21 cellular contexts compared by ENCODE assay signal in the genomic region with DNA sequence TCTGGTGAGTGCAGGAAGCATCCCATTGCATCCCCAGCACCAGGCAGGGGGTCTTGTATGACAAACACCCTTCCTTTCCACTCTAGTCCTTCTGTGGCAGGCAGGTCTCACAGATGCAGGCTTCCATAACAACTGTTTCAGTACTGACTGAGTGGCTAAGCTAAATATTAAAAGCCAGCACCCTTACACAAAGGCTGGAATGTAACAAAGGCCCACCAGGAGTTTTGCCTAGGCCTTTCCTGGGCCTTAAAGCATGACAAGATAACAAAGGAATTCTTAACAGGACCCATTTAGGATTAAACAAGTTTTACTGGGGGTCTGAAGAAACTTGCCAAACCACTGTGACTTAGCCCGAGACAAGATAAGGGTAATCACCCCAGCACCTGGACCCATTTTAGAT.
"Had no signal": no experiment of that assay in that cellular context is flagged by ENCODE, and none has a peak within 500 bp of the region (broad histone marks: within the 10 kb centered on the region; RNA-seq: fewer than 3 reads in every experiment).

No MANE protein-coding gene starts in this region.

- H3K4me3 Mint-ChIP-seq: activated T-cell treated with anti-CD3 and anti-CD28 coated beads, Interleukin-2, amount 50 U/mL, for 72 hours; stimulated activated effector memory CD8-positive, alpha-beta T cell treated with anti-CD3 and anti-CD28 coated beads, Interleukin-12 subunit alpha, Interleukin-12 subunit beta, amount 100 ng/mL, for 72 hours; stimulated activated naive CD8-positive, alpha-beta T cell treated with anti-CD3 and anti-CD28 coated beads, Interleukin-15, Interleukin-2, amounts not matched to agents 100 ng/mL and 50 ng/mL, for 24 hours; type B pancreatic cell had no signal

- ATAC-seq: activated naive CD4-positive, alpha-beta T cell treated with anti-CD3 and anti-CD28 coated beads, Interleukin-2, amount 50 U/mL, for 72 hours; activated T-cell treated with anti-CD3 and anti-CD28 coated beads, Interleukin-2, amount 50 U/mL, for 72 hours; left lung; right lobe of liver; stimulated activated effector memory CD8-positive, alpha-beta T cell treated with anti-CD3 and anti-CD28 coated beads, Interleukin-12 subunit alpha, Interleukin-12 subunit beta, amount 100 ng/mL, for 72 hours had no signal

- H3K4me1 Mint-ChIP-seq: stimulated activated effector memory CD8-positive, alpha-beta T cell treated with anti-CD3 and anti-CD28 coated beads, Interleukin-12 subunit alpha, Interleukin-12 subunit beta, amount 100 ng/mL, for 72 hours had no signal

- H3K36me3 Mint-ChIP-seq: activated naive CD4-positive, alpha-beta T cell treated with anti-CD3 and anti-CD28 coated beads, Interleukin-2, amount 50 U/mL, for 72 hours; stimulated activated effector memory CD8-positive, alpha-beta T cell treated with anti-CD3 and anti-CD28 coated beads, Interleukin-12 subunit alpha, Interleukin-12 subunit beta, amount 100 ng/mL, for 72 hours; type B pancreatic cell had no signal

- H3K27ac ChIP-seq: breast epithelium, esophagus squamous epithelium, left lung, right lobe of liver, skin epidermis, uterus had no signal

- H3K4me1 ChIP-seq: breast epithelium, esophagus squamous epithelium, right lobe of liver, uterus had no signal

- DNase-seq: activated CD4-positive, alpha-beta T cell treated with anti-CD3 and anti-CD28 coated beads for 4 hours; activated CD4-positive, alpha-beta T cell treated with anti-CD3 and anti-CD28 coated beads, Interleukin-2, amount 50 U/mL, for 4 hours; activated naive CD4-positive, alpha-beta T cell; activated T-cell treated with anti-CD3 and anti-CD28 coated beads for 4 hours; activated T-cell treated with anti-CD3 and anti-CD28 coated beads, Interleukin-2, amount 50 U/mL, for 72 hours; central memory CD4-positive, alpha-beta T cell; esophagus squamous epithelium; foreskin melanocyte; left lung; right lobe of liver; stimulated activated CD4-positive, alpha-beta T cell treated with anti-CD3 and anti-CD28 coated beads, Interleukin-4, amount 100 ng/mL, for 24 hours; uterus had no signal

- H3K9me3 ChIP-seq: breast epithelium, esophagus squamous epithelium, left lung, right lobe of liver, uterus had no signal

- H3K9me3 Mint-ChIP-seq: activated naive CD4-positive, alpha-beta T cell treated with anti-CD3 and anti-CD28 coated beads, Interleukin-2, amount 50 U/mL, for 72 hours; activated T-cell treated with anti-CD3 and anti-CD28 coated beads, Interleukin-2, amount 50 U/mL, for 72 hours; stimulated activated effector memory CD8-positive, alpha-beta T cell treated with anti-CD3 and anti-CD28 coated beads, Interleukin-12 subunit alpha, Interleukin-12 subunit beta, amount 100 ng/mL, for 72 hours; stimulated activated naive CD8-positive, alpha-beta T cell treated with anti-CD3 and anti-CD28 coated beads, Interleukin-15, Interleukin-2, amounts not matched to agents 100 ng/mL and 50 ng/mL, for 24 hours; type B pancreatic cell had no signal

- H3K27ac Mint-ChIP-seq: activated naive CD4-positive, alpha-beta T cell treated with anti-CD3 and anti-CD28 coated beads, Interleukin-2, amount 50 U/mL, for 72 hours; activated T-cell treated with anti-CD3 and anti-CD28 coated beads, Interleukin-2, amount 50 U/mL, for 72 hours; progenitor cell of endocrine pancreas; stimulated activated effector memory CD8-positive, alpha-beta T cell treated with anti-CD3 and anti-CD28 coated beads, Interleukin-12 subunit alpha, Interleukin-12 subunit beta, amount 100 ng/mL, for 72 hours; stimulated activated naive CD8-positive, alpha-beta T cell treated with anti-CD3 and anti-CD28 coated beads, Interleukin-15, Interleukin-2, amounts not matched to agents 100 ng/mL and 50 ng/mL, for 24 hours; type B pancreatic cell had no signal

- H3K4me3 ChIP-seq: breast epithelium, esophagus squamous epithelium, heart right ventricle, left lung, lung, right lobe of liver, skin epidermis, uterus had no signal

- H3K36me3 ChIP-seq: breast epithelium, esophagus squamous epithelium, heart right ventricle, left lung, right lobe of liver, uterus had no signal

- H3K27me3 ChIP-seq: right lobe of liver, uterus had no signal
